In the genomic region with DNA sequence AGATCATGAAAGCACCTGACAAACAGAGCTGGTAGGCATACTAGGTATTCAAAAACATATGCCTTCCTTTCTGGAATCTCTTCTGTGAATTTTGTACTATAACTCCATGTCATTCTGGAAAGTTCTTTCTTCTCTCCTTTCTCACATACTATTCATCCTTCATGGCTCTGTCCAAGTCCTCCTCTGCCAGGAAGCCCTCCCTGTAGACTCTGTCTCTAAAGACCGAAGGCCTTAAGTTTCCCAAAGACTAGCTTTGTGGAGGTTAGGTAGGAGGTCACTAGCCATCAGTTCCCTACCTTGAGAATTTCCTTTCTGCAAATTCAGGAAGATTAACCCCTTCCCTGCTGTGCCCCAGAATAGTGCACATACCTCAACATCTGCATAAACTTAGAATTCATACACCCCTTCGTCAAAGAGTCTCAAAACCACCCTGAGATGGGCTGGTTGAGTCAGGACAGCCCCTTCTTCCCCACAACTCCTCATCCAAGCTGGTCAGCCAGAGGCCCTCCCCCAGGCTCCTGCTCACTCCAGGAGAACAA, we compare ENCODE assay signal across 2 cellular contexts.
TF ChIP-seq lines count a peak whose summit lies in the region.

No MANE protein-coding gene starts in this region.

TF ChIP-seq in WTC11, 78 proteins besides CTCF, POLR2A, EP300 and RAD21:
- TF ChIP-seq CREB1 (CRISPR knock-in tag; IDR thresholded peaks at IDR 0.05) (no peak), SMAD3 (CRISPR knock-in tag; IDR thresholded peaks at IDR 0.05; ENCODE audit: borderline replicate concordance) (no peak)
- TF ChIP-seq, protein P1, sequence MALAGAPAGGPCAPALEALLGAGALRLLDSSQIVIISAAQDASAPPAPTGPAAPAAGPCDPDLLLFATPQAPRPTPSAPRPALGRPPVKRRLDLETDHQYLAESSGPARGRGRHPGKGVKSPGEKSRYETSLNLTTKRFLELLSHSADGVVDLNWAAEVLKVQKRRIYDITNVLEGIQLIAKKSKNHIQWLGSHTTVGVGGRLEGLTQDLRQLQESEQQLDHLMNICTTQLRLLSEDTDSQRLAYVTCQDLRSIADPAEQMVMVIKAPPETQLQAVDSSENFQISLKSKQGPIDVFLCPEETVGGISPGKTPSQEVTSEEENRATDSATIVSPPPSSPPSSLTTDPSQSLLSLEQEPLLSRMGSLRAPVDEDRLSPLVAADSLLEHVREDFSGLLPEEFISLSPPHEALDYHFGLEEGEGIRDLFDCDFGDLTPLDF (CRISPR knock-in tag; IDR thresholded peaks at IDR 0.05): no peak

TF ChIP-seq in H1, 55 proteins besides CTCF, POLR2A, EP300 and RAD21:
- TF ChIP-seq POU5F1 (IDR thresholded peaks at IDR 0.05; ENCODE audit: low read depth, low read length) (no peak), RBBP5 (IDR thresholded peaks at IDR 0.05; ENCODE audit: borderline replicate concordance, low read depth, low read length) (no peak), CBX5 (IDR thresholded peaks at IDR 0.05; ENCODE audit: low read depth, low read length) (no peak), SIX5 (IDR thresholded peaks at IDR 0.05; ENCODE audit: low read depth, low read length) (no peak), SUZ12 (IDR thresholded peaks at IDR 0.05; ENCODE audit: low read length) (no peak), JUN (IDR thresholded peaks at IDR 0.05; ENCODE audit: low read depth, low read length) (no peak), YY1 (IDR thresholded peaks at IDR 0.05; ENCODE audit: low read depth, low read length) (no peak), TEAD4 (IDR thresholded peaks at IDR 0.05; ENCODE audit: low read depth, low read length) (no peak), BCL11A (IDR thresholded peaks at IDR 0.05; ENCODE audit: low read depth in 2 of 2, low read length in 2 of 2) (no peak), SP1 (IDR thresholded peaks at IDR 0.05; ENCODE audit: low read depth, low read length) (no peak), TAF7 (optimal IDR thresholded peaks at IDR 0.05; ENCODE audit: borderline replicate concordance, low read depth, low read length) (no peak), PHF8 (conservative IDR thresholded peaks at IDR 0.05; ENCODE audit: low read depth, low read length) (no peak)
- TF ChIP-seq, protein P2, sequence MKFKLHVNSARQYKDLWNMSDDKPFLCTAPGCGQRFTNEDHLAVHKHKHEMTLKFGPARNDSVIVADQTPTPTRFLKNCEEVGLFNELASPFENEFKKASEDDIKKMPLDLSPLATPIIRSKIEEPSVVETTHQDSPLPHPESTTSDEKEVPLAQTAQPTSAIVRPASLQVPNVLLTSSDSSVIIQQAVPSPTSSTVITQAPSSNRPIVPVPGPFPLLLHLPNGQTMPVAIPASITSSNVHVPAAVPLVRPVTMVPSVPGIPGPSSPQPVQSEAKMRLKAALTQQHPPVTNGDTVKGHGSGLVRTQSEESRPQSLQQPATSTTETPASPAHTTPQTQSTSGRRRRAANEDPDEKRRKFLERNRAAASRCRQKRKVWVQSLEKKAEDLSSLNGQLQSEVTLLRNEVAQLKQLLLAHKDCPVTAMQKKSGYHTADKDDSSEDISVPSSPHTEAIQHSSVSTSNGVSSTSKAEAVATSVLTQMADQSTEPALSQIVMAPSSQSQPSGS (IDR thresholded peaks at IDR 0.05; ENCODE audit: low read length): no peak
- TF ChIP-seq, protein P3, sequence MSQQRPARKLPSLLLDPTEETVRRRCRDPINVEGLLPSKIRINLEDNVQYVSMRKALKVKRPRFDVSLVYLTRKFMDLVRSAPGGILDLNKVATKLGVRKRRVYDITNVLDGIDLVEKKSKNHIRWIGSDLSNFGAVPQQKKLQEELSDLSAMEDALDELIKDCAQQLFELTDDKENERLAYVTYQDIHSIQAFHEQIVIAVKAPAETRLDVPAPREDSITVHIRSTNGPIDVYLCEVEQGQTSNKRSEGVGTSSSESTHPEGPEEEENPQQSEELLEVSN (IDR thresholded peaks at IDR 0.05): no peak
- TF ChIP-seq, protein P4, sequence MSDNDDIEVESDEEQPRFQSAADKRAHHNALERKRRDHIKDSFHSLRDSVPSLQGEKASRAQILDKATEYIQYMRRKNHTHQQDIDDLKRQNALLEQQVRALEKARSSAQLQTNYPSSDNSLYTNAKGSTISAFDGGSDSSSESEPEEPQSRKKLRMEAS (IDR thresholded peaks at IDR 0.05): no peak
